ENCODE assay signal across 14 cellular contexts in genomic region chr10:124704428-124704805, GRCh38. TPM values are rescaled to one million over a fixed set of nuclear protein-coding genes. Genes with fewer than 3 reads are reported as not detected.
DNase-seq lines count a peak whose midpoint lies in the region; ATAC-seq, FAIRE-seq and TF ChIP-seq lines count a peak whose summit lies in the region.
"Had no signal": no experiment of that assay in that cellular context is flagged by ENCODE, and none has a peak within 500 bp of the region (broad histone marks: within the 10 kb centered on the region; RNA-seq: fewer than 3 reads in every experiment).

No MANE protein-coding gene starts in this region.

- no peaks in the 10 kb centered on the region for H3K27me3 Mint-ChIP-seq in stimulated activated naive CD8-positive, alpha-beta T cell treated with anti-CD3 and anti-CD28 coated beads, Interleukin-15, Interleukin-2, amounts not matched to agents 100 ng/mL and 50 ng/mL, for 24 hours
- H3K27me3 Mint-ChIP-seq in stimulated activated naive CD8-positive, alpha-beta T cell treated with anti-CD3 and anti-CD28 coated beads, Interleukin-15, amount 100 ng/mL, for 72 hours: no peaks in the 10 kb centered on the region
- no peaks in the 10 kb centered on the region for H3K27me3 Mint-ChIP-seq in dendritic cell treated with granulocyte-macrophage colony-stimulating factor and Interleukin-4, amounts not matched to agents 40 ng/mL and 50 ng/mL, for 4 days

- H3K27ac ChIP-seq in neutrophil: peak overlapping the region; percentile 94
- H3K27ac ChIP-seq in aorta (ENCODE audit: low read depth in 1 of 2, low read length in 2 of 2): no peak overlapping the region
- H3K27ac ChIP-seq: SJSA1 had no signal

- 87 to 93% methylated on average over 4 of the region's 4 CpGs for WGBS in aorta, 2 donors

- no peak overlapping the region for H3K4me3 Mint-ChIP-seq in stimulated activated naive CD8-positive, alpha-beta T cell treated with anti-CD3 and anti-CD28 coated beads, Interleukin-15, Interleukin-2, amounts not matched to agents 100 ng/mL and 50 ng/mL, for 24 hours
- H3K4me3 Mint-ChIP-seq in stimulated activated naive CD8-positive, alpha-beta T cell treated with anti-CD3 and anti-CD28 coated beads, Interleukin-15, amount 100 ng/mL, for 72 hours: no peak overlapping the region
- H3K4me3 Mint-ChIP-seq in dendritic cell treated with granulocyte-macrophage colony-stimulating factor and Interleukin-4, amounts not matched to agents 40 ng/mL and 50 ng/mL, for 4 days: no peak overlapping the region

- no peaks in the 10 kb centered on the region for H3K27me3 ChIP-seq in neutrophil
- no peaks in the 10 kb centered on the region for H3K27me3 ChIP-seq in aorta (ENCODE audit: control insufficient read depth in 1 of 2, insufficient read depth in 2 of 2, low read length in 1 of 2)
- H3K27me3 ChIP-seq: BE2C, SJSA1 had no signal

- intact Hi-C loops in dendritic cell treated with granulocyte-macrophage colony-stimulating factor and Interleukin-4, amounts not matched to agents 40 ng/mL and 50 ng/mL, for 4 days (cut with micrococcal nuclease): loop anchor here (5.0 kb wide), 1 partner anchor 38 kb away; the partner anchor contains the start of gene FAM53B
- intact Hi-C loops in aorta (cut with DNase I): no loop called here

- peaks cover 23% of the 10 kb centered on the region for H3K36me3 Mint-ChIP-seq in stimulated activated naive CD8-positive, alpha-beta T cell treated with anti-CD3 and anti-CD28 coated beads, Interleukin-15, Interleukin-2, amounts not matched to agents 100 ng/mL and 50 ng/mL, for 24 hours (ENCODE audit: low read depth)
- peaks cover 57% of the 10 kb centered on the region for H3K36me3 Mint-ChIP-seq in dendritic cell treated with granulocyte-macrophage colony-stimulating factor and Interleukin-4, amounts not matched to agents 40 ng/mL and 50 ng/mL, for 4 days (ENCODE audit: low read depth)

- no peak for DNase-seq in stimulated activated naive CD8-positive, alpha-beta T cell treated with anti-CD3 and anti-CD28 coated beads, Interleukin-15, amount 100 ng/mL, for 72 hours
- DNase-seq in aorta (peak; percentile 34 to 52), SK-N-DZ (ENCODE audit: low spot score) (no peak), D721Med (ENCODE audit: insufficient read length, low spot score) (no peak), NCI-H526 treated with DMSO at 0.1 percent for 48 hours (lab: John Stamatoyannopoulos, UW) (no peak)
- DNase-seq: BE2C, HCEC 1CT, Karpas-422, NCI-H446 had no signal

- peak overlapping the region; percentile 67 for H3K27ac Mint-ChIP-seq in stimulated activated naive CD8-positive, alpha-beta T cell treated with anti-CD3 and anti-CD28 coated beads, Interleukin-15, Interleukin-2, amounts not matched to agents 100 ng/mL and 50 ng/mL, for 24 hours
- H3K27ac Mint-ChIP-seq in stimulated activated naive CD8-positive, alpha-beta T cell treated with anti-CD3 and anti-CD28 coated beads, Interleukin-15, amount 100 ng/mL, for 72 hours: peak overlapping the region in 1 of 2 donors; percentile 84
- H3K27ac Mint-ChIP-seq in dendritic cell treated with granulocyte-macrophage colony-stimulating factor and Interleukin-4, amounts not matched to agents 40 ng/mL and 50 ng/mL, for 4 days: peak overlapping the region; percentile 97

- H3K4me1 ChIP-seq in neutrophil (ENCODE audit: control insufficient read depth in 1 of 2, insufficient read depth in 1 of 2, low read depth in 1 of 2, low read length in 1 of 2) (peaks cover 99 to 100% of the 10 kb centered on the region in 2 experiments), aorta (ENCODE audit: control insufficient read depth in 1 of 2, insufficient read depth in 2 of 2, low read length in 2 of 2) (peaks cover 0 to 4% of the 10 kb centered on the region in 2 donors)
- H3K4me1 ChIP-seq: SJSA1 had no signal

- H3K4me1 Mint-ChIP-seq in stimulated activated naive CD8-positive, alpha-beta T cell treated with anti-CD3 and anti-CD28 coated beads, Interleukin-15, Interleukin-2, amounts not matched to agents 100 ng/mL and 50 ng/mL, for 24 hours (ENCODE audit: low read depth): peaks cover 98% of the 10 kb centered on the region
- peaks cover 96% of the 10 kb centered on the region for H3K4me1 Mint-ChIP-seq in stimulated activated naive CD8-positive, alpha-beta T cell treated with anti-CD3 and anti-CD28 coated beads, Interleukin-15, amount 100 ng/mL, for 72 hours
- H3K4me1 Mint-ChIP-seq in dendritic cell treated with granulocyte-macrophage colony-stimulating factor and Interleukin-4, amounts not matched to agents 40 ng/mL and 50 ng/mL, for 4 days (ENCODE audit: low read depth): peaks cover 98% of the 10 kb centered on the region

- TF ChIP-seq CTCF in neutrophil (IDR thresholded peaks at IDR 0.05): no peak
- TF ChIP-seq CTCF in D721Med (IDR thresholded peaks at IDR 0.05; ENCODE audit: insufficient read depth, missing control alignments): no peak

- no peak for FAIRE-seq in D721Med (lab: Jason Lieb, UNC)
- FAIRE-seq: astrocyte had no signal

- H3K36me3 ChIP-seq in neutrophil (peaks cover 35% of the 10 kb centered on the region), aorta (ENCODE audit: control insufficient read depth in 1 of 2, insufficient read depth in 2 of 2, low read length in 1 of 2) (no peaks in the 10 kb centered on the region)

- no peaks in the 10 kb centered on the region for H3K9me3 Mint-ChIP-seq in stimulated activated naive CD8-positive, alpha-beta T cell treated with anti-CD3 and anti-CD28 coated beads, Interleukin-15, Interleukin-2, amounts not matched to agents 100 ng/mL and 50 ng/mL, for 24 hours
- H3K9me3 Mint-ChIP-seq in stimulated activated naive CD8-positive, alpha-beta T cell treated with anti-CD3 and anti-CD28 coated beads, Interleukin-15, amount 100 ng/mL, for 72 hours: no peaks in the 10 kb centered on the region
- no peaks in the 10 kb centered on the region for H3K9me3 Mint-ChIP-seq in dendritic cell treated with granulocyte-macrophage colony-stimulating factor and Interleukin-4, amounts not matched to agents 40 ng/mL and 50 ng/mL, for 4 days

- no peak for ATAC-seq in stimulated activated naive CD8-positive, alpha-beta T cell treated with anti-CD3 and anti-CD28 coated beads, Interleukin-15, amount 100 ng/mL, for 72 hours
- no peak for ATAC-seq in aorta (ENCODE audit: low FRiP score)

- no peak overlapping the region for H3K4me3 ChIP-seq in neutrophil (ENCODE audit: low read depth in 1 of 2, low read length in 1 of 2)
- no peak overlapping the region for H3K4me3 ChIP-seq in aorta (ENCODE audit: low read length in 2 of 2)
- H3K4me3 ChIP-seq: SJSA1 had no signal

- H3K9me3 ChIP-seq in neutrophil (no peaks in the 10 kb centered on the region), aorta (ENCODE audit: control insufficient read depth, low read length) (no peaks in the 10 kb centered on the region)
- H3K9me3 ChIP-seq: BE2C, SJSA1 had no signal

RNA-seq across cellular contexts. Expression of gene FAM53B, which starts 39.8 kb away (rescaled TPM):
- 10 to 100 TPM; 13.4 to 20.6 TPM for total RNA-seq in aorta
- polyA plus RNA-seq in aorta: 1 to 10 TPM; 5.1 to 5.9 TPM
- polyA plus RNA-seq in SK-N-DZ (2014; cell fraction: cytosol; rRNA removed): 17.1 and 21.9 TPM in 2 replicates
- polyA plus RNA-seq in SK-N-DZ (2014; cell fraction: nucleus; rRNA removed): 15.9 and 19.3 TPM in 2 replicates

Comparison
In these comparisons a context has a peak if more than half of its experiments do, and no peak if none do; other contexts are left out.
1. DNase-seq: peak in aorta (2 of 2); none in stimulated activated naive CD8-positive, alpha-beta T cell treated with anti-CD3 and anti-CD28 coated beads, Interleukin-15, amount 100 ng/mL, for 72 hours (0 of 2), SK-N-DZ (single experiment), D721Med (single experiment) and NCI-H526 treated with DMSO at 0.1 percent for 48 hours (single experiment).